In the genomic region with DNA sequence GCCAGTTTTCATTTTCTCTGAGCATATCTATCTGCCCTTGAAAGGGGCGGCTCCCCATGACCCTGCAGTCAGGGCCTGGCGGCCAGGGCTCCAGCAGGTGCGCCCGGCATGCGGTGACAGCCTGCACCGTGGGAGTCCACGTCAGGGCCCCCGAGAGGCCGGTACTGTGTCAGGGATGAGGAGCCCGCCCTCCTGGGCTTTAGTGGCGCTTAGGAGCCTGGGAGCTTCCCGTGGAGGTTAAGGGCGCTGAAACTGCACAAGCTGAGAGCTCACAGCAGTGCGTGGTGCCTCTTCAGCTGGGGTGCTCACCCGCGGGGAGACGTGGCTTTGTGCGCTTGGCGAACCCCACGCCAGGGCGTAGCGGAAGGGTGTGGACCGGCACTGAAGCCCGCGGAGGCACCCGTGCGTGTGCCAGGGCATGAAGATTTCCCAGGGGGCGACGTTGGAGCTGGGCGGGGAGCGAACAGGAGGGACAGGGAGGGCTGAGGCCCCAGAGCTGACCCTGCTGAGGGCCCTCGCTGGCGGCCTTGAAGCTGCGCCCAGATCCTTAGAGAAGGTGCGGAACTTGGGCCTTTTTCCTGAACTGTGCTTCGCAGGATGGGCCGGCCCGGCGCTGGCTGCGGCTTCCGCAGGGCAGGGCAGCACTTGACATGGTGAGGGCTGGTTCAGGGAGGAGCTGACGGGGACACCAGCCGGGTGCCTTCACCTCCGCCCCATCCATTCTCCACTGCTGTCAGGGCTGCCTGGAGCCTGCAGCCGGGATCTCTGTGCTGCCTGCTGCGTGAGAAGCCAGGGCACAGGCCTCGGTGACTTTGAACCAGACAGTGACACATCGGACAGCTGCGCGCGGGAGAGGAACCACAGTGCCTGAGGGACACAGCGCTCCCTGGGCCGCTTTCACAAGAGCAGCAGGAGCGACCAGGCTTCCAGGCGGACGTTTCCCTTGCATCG, we compare ENCODE assay signal across 1 cellular context.
TF ChIP-seq lines count a peak whose summit lies in the region.

No MANE protein-coding gene starts in this region.

TF ChIP-seq in HepG2, 621 proteins besides CTCF, POLR2A, EP300 and RAD21 (continued from another document and continues in another):
- TF ChIP-seq CEBPB (IDR thresholded peaks at IDR 0.05; ENCODE audit: borderline replicate concordance, low read depth, low read length) = peak; percentile 46; the same call in 1 of the 2 replicates
- TF ChIP-seq, protein P1, sequence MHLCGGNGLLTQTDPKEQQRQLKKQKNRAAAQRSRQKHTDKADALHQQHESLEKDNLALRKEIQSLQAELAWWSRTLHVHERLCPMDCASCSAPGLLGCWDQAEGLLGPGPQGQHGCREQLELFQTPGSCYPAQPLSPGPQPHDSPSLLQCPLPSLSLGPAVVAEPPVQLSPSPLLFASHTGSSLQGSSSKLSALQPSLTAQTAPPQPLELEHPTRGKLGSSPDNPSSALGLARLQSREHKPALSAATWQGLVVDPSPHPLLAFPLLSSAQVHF (CRISPR knock-in tag; IDR thresholded peaks at IDR 0.05) = no peak
- TF ChIP-seq ZSCAN9 (CRISPR knock-in tag; IDR thresholded peaks at IDR 0.05; ENCODE audit: borderline replicate concordance) = no peak
- TF ChIP-seq ZNF891 (CRISPR knock-in tag; IDR thresholded peaks at IDR 0.05) = no peak
- TF ChIP-seq GTF2F1 (IDR thresholded peaks at IDR 0.05; ENCODE audit: low read length) = no peak
- TF ChIP-seq, protein P2, sequence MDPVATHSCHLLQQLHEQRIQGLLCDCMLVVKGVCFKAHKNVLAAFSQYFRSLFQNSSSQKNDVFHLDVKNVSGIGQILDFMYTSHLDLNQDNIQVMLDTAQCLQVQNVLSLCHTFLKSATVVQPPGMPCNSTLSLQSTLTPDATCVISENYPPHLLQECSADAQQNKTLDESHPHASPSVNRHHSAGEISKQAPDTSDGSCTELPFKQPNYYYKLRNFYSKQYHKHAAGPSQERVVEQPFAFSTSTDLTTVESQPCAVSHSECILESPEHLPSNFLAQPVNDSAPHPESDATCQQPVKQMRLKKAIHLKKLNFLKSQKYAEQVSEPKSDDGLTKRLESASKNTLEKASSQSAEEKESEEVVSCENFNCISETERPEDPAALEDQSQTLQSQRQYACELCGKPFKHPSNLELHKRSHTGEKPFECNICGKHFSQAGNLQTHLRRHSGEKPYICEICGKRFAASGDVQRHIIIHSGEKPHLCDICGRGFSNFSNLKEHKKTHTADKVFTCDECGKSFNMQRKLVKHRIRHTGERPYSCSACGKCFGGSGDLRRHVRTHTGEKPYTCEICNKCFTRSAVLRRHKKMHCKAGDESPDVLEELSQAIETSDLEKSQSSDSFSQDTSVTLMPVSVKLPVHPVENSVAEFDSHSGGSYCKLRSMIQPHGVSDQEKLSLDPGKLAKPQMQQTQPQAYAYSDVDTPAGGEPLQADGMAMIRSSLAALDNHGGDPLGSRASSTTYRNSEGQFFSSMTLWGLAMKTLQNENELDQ (CRISPR knock-in tag; IDR thresholded peaks at IDR 0.05; ENCODE audit: borderline replicate concordance) = no peak
- TF ChIP-seq RORA (CRISPR knock-in tag; IDR thresholded peaks at IDR 0.05) = no peak
- no peak for TF ChIP-seq TBP (CRISPR knock-in tag; IDR thresholded peaks at IDR 0.05)
- no peak for TF ChIP-seq SMAD1 (CRISPR knock-in tag; IDR thresholded peaks at IDR 0.05; ENCODE audit: borderline replicate concordance, low read depth)
- peak; percentile 58 for TF ChIP-seq GABPA (IDR thresholded peaks at IDR 0.05; ENCODE audit: low read depth, low read length)
- TF ChIP-seq GABPA (CRISPR knock-in tag; IDR thresholded peaks at IDR 0.05; ENCODE audit: low read depth) = peak; percentile 40; the same call in 1 of the 2 replicates
- TF ChIP-seq, protein P3, sequence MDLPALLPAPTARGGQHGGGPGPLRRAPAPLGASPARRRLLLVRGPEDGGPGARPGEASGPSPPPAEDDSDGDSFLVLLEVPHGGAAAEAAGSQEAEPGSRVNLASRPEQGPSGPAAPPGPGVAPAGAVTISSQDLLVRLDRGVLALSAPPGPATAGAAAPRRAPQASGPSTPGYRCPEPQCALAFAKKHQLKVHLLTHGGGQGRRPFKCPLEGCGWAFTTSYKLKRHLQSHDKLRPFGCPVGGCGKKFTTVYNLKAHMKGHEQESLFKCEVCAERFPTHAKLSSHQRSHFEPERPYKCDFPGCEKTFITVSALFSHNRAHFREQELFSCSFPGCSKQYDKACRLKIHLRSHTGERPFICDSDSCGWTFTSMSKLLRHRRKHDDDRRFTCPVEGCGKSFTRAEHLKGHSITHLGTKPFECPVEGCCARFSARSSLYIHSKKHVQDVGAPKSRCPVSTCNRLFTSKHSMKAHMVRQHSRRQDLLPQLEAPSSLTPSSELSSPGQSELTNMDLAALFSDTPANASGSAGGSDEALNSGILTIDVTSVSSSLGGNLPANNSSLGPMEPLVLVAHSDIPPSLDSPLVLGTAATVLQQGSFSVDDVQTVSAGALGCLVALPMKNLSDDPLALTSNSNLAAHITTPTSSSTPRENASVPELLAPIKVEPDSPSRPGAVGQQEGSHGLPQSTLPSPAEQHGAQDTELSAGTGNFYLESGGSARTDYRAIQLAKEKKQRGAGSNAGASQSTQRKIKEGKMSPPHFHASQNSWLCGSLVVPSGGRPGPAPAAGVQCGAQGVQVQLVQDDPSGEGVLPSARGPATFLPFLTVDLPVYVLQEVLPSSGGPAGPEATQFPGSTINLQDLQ (CRISPR knock-in tag; IDR thresholded peaks at IDR 0.05) = no peak
- peak; percentile 64 for TF ChIP-seq ZFY (CRISPR knock-in tag; IDR thresholded peaks at IDR 0.05)
- TF ChIP-seq, protein P4, sequence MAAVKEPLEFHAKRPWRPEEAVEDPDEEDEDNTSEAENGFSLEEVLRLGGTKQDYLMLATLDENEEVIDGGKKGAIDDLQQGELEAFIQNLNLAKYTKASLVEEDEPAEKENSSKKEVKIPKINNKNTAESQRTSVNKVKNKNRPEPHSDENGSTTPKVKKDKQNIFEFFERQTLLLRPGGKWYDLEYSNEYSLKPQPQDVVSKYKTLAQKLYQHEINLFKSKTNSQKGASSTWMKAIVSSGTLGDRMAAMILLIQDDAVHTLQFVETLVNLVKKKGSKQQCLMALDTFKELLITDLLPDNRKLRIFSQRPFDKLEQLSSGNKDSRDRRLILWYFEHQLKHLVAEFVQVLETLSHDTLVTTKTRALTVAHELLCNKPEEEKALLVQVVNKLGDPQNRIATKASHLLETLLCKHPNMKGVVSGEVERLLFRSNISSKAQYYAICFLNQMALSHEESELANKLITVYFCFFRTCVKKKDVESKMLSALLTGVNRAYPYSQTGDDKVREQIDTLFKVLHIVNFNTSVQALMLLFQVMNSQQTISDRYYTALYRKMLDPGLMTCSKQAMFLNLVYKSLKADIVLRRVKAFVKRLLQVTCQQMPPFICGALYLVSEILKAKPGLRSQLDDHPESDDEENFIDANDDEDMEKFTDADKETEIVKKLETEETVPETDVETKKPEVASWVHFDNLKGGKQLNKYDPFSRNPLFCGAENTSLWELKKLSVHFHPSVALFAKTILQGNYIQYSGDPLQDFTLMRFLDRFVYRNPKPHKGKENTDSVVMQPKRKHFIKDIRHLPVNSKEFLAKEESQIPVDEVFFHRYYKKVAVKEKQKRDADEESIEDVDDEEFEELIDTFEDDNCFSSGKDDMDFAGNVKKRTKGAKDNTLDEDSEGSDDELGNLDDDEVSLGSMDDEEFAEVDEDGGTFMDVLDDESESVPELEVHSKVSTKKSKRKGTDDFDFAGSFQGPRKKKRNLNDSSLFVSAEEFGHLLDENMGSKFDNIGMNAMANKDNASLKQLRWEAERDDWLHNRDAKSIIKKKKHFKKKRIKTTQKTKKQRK (IDR thresholded peaks at IDR 0.05; ENCODE audit: low read length) = no peak
- TF ChIP-seq, protein P5, sequence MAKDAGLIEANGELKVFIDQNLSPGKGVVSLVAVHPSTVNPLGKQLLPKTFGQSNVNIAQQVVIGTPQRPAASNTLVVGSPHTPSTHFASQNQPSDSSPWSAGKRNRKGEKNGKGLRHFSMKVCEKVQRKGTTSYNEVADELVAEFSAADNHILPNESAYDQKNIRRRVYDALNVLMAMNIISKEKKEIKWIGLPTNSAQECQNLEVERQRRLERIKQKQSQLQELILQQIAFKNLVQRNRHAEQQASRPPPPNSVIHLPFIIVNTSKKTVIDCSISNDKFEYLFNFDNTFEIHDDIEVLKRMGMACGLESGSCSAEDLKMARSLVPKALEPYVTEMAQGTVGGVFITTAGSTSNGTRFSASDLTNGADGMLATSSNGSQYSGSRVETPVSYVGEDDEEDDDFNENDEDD (CRISPR knock-in tag; IDR thresholded peaks at IDR 0.05; ENCODE audit: borderline replicate concordance) = peak; percentile 41; the same call in 1 of the 2 replicates
- TF ChIP-seq MIXL1 (CRISPR knock-in tag; IDR thresholded peaks at IDR 0.05) = no peak
- TF ChIP-seq, protein P6, sequence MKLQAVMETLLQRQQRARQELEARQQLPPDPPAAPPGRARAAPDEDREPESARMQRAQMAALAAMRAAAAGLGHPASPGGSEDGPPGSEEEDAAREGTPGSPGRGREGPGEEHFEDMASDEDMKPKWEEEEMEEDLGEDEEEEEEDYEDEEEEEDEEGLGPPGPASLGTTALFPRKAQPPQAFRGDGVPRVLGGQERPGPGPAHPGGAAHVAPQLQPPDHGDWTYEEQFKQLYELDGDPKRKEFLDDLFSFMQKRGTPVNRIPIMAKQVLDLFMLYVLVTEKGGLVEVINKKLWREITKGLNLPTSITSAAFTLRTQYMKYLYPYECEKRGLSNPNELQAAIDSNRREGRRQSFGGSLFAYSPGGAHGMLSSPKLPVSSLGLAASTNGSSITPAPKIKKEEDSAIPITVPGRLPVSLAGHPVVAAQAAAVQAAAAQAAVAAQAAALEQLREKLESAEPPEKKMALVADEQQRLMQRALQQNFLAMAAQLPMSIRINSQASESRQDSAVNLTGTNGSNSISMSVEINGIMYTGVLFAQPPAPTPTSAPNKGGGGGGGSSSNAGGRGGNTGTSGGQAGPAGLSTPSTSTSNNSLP (IDR thresholded peaks at IDR 0.05; ENCODE audit: low read depth, low read length) = no peak
- TF ChIP-seq CC2D1A (CRISPR knock-in tag; IDR thresholded peaks at IDR 0.05) = no peak
- no peak for TF ChIP-seq ZNF296 (CRISPR knock-in tag; conservative IDR thresholded peaks at IDR 0.05)
- TF ChIP-seq, protein P7, sequence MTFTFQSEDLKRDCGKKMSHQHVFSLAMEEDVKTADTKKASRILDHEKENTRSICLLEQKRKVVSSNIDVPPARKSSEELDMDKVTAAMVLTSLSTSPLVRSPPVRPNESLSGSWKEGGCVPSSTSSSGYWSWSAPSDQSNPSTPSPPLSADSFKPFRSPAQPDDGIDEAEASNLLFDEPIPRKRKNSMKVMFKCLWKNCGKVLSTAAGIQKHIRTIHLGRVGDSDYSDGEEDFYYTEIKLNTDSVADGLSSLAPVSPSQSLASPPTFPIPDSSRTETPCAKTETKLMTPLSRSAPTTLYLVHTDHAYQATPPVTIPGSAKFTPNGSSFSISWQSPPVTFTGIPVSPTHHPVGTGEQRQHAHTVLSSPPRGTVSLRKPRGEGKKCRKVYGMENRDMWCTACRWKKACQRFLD (CRISPR knock-in tag; IDR thresholded peaks at IDR 0.05; ENCODE audit: borderline replicate concordance) = no peak
- no peak for TF ChIP-seq ZNF724P (CRISPR knock-in tag; IDR thresholded peaks at IDR 0.05; ENCODE audit: borderline replicate concordance)
- TF ChIP-seq, protein P8, sequence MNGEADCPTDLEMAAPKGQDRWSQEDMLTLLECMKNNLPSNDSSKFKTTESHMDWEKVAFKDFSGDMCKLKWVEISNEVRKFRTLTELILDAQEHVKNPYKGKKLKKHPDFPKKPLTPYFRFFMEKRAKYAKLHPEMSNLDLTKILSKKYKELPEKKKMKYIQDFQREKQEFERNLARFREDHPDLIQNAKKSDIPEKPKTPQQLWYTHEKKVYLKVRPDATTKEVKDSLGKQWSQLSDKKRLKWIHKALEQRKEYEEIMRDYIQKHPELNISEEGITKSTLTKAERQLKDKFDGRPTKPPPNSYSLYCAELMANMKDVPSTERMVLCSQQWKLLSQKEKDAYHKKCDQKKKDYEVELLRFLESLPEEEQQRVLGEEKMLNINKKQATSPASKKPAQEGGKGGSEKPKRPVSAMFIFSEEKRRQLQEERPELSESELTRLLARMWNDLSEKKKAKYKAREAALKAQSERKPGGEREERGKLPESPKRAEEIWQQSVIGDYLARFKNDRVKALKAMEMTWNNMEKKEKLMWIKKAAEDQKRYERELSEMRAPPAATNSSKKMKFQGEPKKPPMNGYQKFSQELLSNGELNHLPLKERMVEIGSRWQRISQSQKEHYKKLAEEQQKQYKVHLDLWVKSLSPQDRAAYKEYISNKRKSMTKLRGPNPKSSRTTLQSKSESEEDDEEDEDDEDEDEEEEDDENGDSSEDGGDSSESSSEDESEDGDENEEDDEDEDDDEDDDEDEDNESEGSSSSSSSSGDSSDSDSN (CRISPR knock-in tag; IDR thresholded peaks at IDR 0.05) = peak; percentile 82
- TF ChIP-seq GFI1 (CRISPR knock-in tag; IDR thresholded peaks at IDR 0.05; ENCODE audit: borderline replicate concordance) = no peak
- TF ChIP-seq KAT8 (CRISPR knock-in tag; IDR thresholded peaks at IDR 0.05) = 0 out of 2 replicates have a peak, but pooled peaks have one; percentile 18
- 0 out of 2 replicates have a peak, but pooled peaks have one; percentile 18 for TF ChIP-seq MED1 (CRISPR knock-in tag; IDR thresholded peaks at IDR 0.05)
- 0 out of 2 replicates have a peak, but pooled peaks have one; percentile 6 for TF ChIP-seq CEBPG (CRISPR knock-in tag; IDR thresholded peaks at IDR 0.05)
- TF ChIP-seq POLR2G (IDR thresholded peaks at IDR 0.05; ENCODE audit: low read depth, low read length) = no peak
- TF ChIP-seq ZNF143 (CRISPR knock-in tag; IDR thresholded peaks at IDR 0.05) = no peak; the same call in 1 of the 2 replicates
- no peak for TF ChIP-seq ZNF253 (CRISPR knock-in tag; IDR thresholded peaks at IDR 0.05; ENCODE audit: borderline replicate concordance)
- TF ChIP-seq KLF11 (CRISPR knock-in tag; IDR thresholded peaks at IDR 0.05) = no peak
- TF ChIP-seq ZNF484 (CRISPR knock-in tag; IDR thresholded peaks at IDR 0.05; ENCODE audit: borderline replicate concordance, low read depth) = no peak
- no peak for TF ChIP-seq DPF2 (CRISPR knock-in tag; IDR thresholded peaks at IDR 0.05; ENCODE audit: borderline replicate concordance, low read depth)
- TF ChIP-seq, protein P9, sequence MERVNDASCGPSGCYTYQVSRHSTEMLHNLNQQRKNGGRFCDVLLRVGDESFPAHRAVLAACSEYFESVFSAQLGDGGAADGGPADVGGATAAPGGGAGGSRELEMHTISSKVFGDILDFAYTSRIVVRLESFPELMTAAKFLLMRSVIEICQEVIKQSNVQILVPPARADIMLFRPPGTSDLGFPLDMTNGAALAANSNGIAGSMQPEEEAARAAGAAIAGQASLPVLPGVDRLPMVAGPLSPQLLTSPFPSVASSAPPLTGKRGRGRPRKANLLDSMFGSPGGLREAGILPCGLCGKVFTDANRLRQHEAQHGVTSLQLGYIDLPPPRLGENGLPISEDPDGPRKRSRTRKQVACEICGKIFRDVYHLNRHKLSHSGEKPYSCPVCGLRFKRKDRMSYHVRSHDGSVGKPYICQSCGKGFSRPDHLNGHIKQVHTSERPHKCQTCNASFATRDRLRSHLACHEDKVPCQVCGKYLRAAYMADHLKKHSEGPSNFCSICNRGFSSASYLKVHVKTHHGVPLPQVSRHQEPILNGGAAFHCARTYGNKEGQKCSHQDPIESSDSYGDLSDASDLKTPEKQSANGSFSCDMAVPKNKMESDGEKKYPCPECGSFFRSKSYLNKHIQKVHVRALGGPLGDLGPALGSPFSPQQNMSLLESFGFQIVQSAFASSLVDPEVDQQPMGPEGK (CRISPR knock-in tag; IDR thresholded peaks at IDR 0.05) = no peak
- TF ChIP-seq, protein P10, sequence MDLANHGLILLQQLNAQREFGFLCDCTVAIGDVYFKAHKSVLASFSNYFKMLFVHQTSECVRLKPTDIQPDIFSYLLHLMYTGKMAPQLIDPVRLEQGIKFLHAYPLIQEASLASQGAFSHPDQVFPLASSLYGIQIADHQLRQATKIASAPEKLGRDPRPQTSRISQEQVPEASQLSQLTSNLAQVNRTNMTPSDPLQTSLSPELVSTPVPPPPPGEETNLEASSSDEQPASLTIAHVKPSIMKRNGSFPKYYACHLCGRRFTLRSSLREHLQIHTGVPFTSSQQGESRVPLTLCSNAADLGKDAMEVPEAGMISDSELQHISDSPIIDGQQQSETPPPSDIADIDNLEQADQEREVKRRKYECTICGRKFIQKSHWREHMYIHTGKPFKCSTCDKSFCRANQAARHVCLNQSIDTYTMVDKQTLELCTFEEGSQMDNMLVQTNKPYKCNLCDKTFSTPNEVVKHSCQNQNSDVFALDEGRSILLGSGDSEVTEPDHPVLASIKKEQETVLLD (CRISPR knock-in tag; IDR thresholded peaks at IDR 0.05; ENCODE audit: low read depth) = no peak
